31 cellular contexts compared by ENCODE assay signal in the genomic region with DNA sequence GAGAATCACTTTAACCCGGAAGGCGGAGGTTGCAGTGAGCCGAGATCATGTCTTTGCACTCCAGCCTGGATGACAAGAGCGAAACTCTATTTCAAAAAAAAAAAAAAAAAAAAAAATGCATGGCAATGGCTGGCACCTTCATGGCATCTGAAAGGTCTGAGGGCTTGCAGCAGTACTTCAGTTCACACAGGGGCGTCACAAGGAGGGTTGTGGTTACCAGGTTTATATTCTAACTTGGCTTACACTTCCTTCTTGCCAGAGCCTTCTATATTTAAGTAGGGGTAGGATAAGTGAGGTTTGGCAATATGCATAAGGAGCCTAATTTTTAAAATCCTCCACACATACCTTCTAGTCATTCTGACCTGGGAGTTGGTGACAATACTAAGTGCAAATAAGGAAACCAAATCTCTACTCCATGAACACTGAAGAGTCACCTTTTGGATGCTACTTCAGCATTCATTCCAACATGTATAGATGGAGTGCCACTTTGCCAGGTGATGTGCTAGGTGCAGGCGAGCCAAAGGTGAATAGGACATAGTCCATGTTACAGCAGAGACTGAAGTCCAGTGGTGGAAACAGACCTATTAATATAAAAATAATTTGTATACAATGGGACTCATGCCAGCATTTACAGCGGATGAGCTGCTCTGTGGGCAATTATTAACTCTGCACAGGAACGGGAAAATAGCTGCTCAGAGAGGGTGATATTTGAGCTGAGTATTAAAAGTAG.
"Had no signal": no experiment of that assay in that cellular context is flagged by ENCODE, and none has a peak within 500 bp of the region (broad histone marks: within the 10 kb centered on the region; RNA-seq: fewer than 3 reads in every experiment).

No MANE protein-coding gene starts in this region.

- H3K4me3 ChIP-seq: ascending aorta, cardiac muscle cell, coronary artery, dorsolateral prefrontal cortex, gastrocnemius medialis, hepatocyte, lower lobe of right lung, ovary, stomach, thyroid gland, upper lobe of left lung, vagina had no signal

- H3K27me3 Mint-ChIP-seq: activated naive CD8-positive, alpha-beta T cell; progenitor cell of endocrine pancreas; stimulated activated naive B cell treated with anti-CD40 and anti-IgM and Interleukin-4, amounts not matched to agents 10 μg/mL and 1 μg/mL and 100 μg/mL, for 72 hours had no signal

- H3K36me3 ChIP-seq: lower lobe of right lung, ovary, stomach, thyroid gland, upper lobe of left lung, vagina had no signal

- DNase-seq: activated CD4-positive, alpha-beta T cell treated with anti-CD3 and anti-CD28 coated beads, Interleukin-2, amount 50 U/mL, for 4 hours; activated naive CD4-positive, alpha-beta T cell treated with Interleukin-2 at 50 U/mL for 16 hours; activated T-cell treated with anti-CD3 and anti-CD28 coated beads for 4 hours; activated T-cell treated with anti-CD3 and anti-CD28 coated beads, Interleukin-2, amount 50 U/mL, for 72 hours; dorsolateral prefrontal cortex; effector memory CD4-positive, alpha-beta T cell; erythroblast; gastrocnemius medialis; glutamatergic neuron; left cardiac atrium; lower lobe of right lung; mesenchymal stem cell; ovary; stimulated activated CD4-positive, alpha-beta T cell treated with anti-CD3 and anti-CD28 coated beads, Interleukin-15, amount 100 ng/mL, for 24 hours; stimulated activated CD4-positive, alpha-beta T cell treated with anti-CD3 and anti-CD28 coated beads, Interleukin-2, amount 100 ng/mL, for 24 hours; stimulated activated naive B cell treated with anti-CD40 and anti-IgM and Interleukin-4, amounts not matched to agents 10 μg/mL and 1 μg/mL and 100 μg/mL, for 72 hours; stomach; SW 1271; T1000; thyroid gland; upper lobe of left lung had no signal

- H2AFZ ChIP-seq: hepatocyte had no signal

- H3K27me3 ChIP-seq: ascending aorta, cardiac muscle cell, dorsolateral prefrontal cortex, gastrocnemius medialis, hepatocyte, ovary, stomach, thyroid gland, upper lobe of left lung, vagina had no signal

- H3K79me2 ChIP-seq: hepatocyte had no signal

- H3K9me3 Mint-ChIP-seq: activated T-cell treated with anti-CD3 and anti-CD28 coated beads, Interleukin-2, amount 50 U/mL, for 72 hours; brain; stimulated activated naive B cell treated with anti-CD40 and anti-IgM and Interleukin-4, amounts not matched to agents 10 μg/mL and 1 μg/mL and 100 μg/mL, for 72 hours; T-helper 1 cell treated with Interleukin-12 subunit alpha and Interleukin-12 subunit beta and Interleukin-4 antibody, amounts not matched to agents 30 μg/mL and 1 μg/mL, for 36 hours; WTC11 had no signal

- H3K27ac Mint-ChIP-seq: activated naive CD8-positive, alpha-beta T cell; progenitor cell of endocrine pancreas; T-helper 1 cell treated with Interleukin-12 subunit alpha and Interleukin-12 subunit beta and Interleukin-4 antibody, amounts not matched to agents 30 μg/mL and 1 μg/mL, for 36 hours; WTC11 had no signal

- H3K4me3 Mint-ChIP-seq: activated naive CD8-positive, alpha-beta T cell; activated T-cell treated with anti-CD3 and anti-CD28 coated beads, Interleukin-2, amount 50 U/mL, for 72 hours; brain; stimulated activated naive B cell treated with anti-CD40 and anti-IgM and Interleukin-4, amounts not matched to agents 10 μg/mL and 1 μg/mL and 100 μg/mL, for 72 hours; T-helper 1 cell treated with Interleukin-12 subunit alpha and Interleukin-12 subunit beta and Interleukin-4 antibody, amounts not matched to agents 30 μg/mL and 1 μg/mL, for 36 hours; WTC11 had no signal

- H3K4me2 ChIP-seq: hepatocyte had no signal

- ATAC-seq: activated T-cell treated with anti-CD3 and anti-CD28 coated beads, Interleukin-2, amount 50 U/mL, for 72 hours; gastrocnemius medialis; left cardiac atrium; lower lobe of right lung; stimulated activated naive B cell treated with anti-CD40 and anti-IgM and Interleukin-4, amounts not matched to agents 10 μg/mL and 1 μg/mL and 100 μg/mL, for 72 hours; WTC11 had no signal

- H3K27ac ChIP-seq: ascending aorta, cardiac muscle cell, coronary artery, dorsolateral prefrontal cortex, gastrocnemius medialis, hepatocyte, lower lobe of right lung, ovary, stomach, thyroid gland, upper lobe of left lung, vagina had no signal

- H3K36me3 Mint-ChIP-seq: activated naive CD8-positive, alpha-beta T cell; brain; stimulated activated naive B cell treated with anti-CD40 and anti-IgM and Interleukin-4, amounts not matched to agents 10 μg/mL and 1 μg/mL and 100 μg/mL, for 72 hours; WTC11 had no signal

- H3K9me3 ChIP-seq: ascending aorta, gastrocnemius medialis, lower lobe of right lung, ovary, stomach, thyroid gland, upper lobe of left lung, vagina had no signal
